In genomic region chr10:97567891-97568290, GRCh38 we compare ENCODE assay signal across 26 cellular contexts. TPM values are rescaled to one million over a fixed set of nuclear protein-coding genes. Genes with fewer than 3 reads are reported as not detected.
"Had no signal": no experiment of that assay in that cellular context is flagged by ENCODE, and none has a peak within 500 bp of the region (broad histone marks: within the 10 kb centered on the region; RNA-seq: fewer than 3 reads in every experiment).

No MANE protein-coding gene starts in this region.

- DNase-seq: cerebellar nuclear complex; dorsolateral prefrontal cortex; effector CD8-positive, alpha-beta T cell; endodermal cell; foreskin keratinocyte; glutamatergic neuron; heart right ventricle; hippocampal formation; left ventricle myocardium superior; natural killer cell; right cardiac atrium; sigmoid colon; stimulated activated CD4-positive, alpha-beta T cell treated with anti-CD3 and anti-CD28 coated beads, Interleukin-4, amount 100 ng/mL, for 4 hours; stimulated activated naive CD8-positive, alpha-beta T cell treated with anti-CD3 and anti-CD28 coated beads, Interleukin-15, Interleukin-2, amounts not matched to agents 100 U/mL and 50 U/mL, for 24 hours; substantia nigra; testis; tibial artery; upper lobe of left lung; uterus had no signal

- H3K9me3 ChIP-seq: heart right ventricle, psoas muscle, sigmoid colon, testis, tibial artery, upper lobe of left lung, uterus had no signal

- H3K4me3 ChIP-seq: dorsolateral prefrontal cortex, heart right ventricle, lung, psoas muscle, sigmoid colon, testis, tibial artery, upper lobe of left lung, uterus had no signal

- H3K27ac ChIP-seq: dorsolateral prefrontal cortex, epithelial cell of prostate, foreskin keratinocyte, heart right ventricle, psoas muscle, sigmoid colon, testis, tibial artery, upper lobe of left lung, uterus had no signal

- H3K27me3 ChIP-seq: dorsolateral prefrontal cortex, foreskin keratinocyte, heart right ventricle, sigmoid colon, testis, tibial artery, upper lobe of left lung, uterus had no signal

- ATAC-seq: esophagus mucosa; foreskin keratinocyte; heart right ventricle; left ventricle myocardium superior; natural killer cell; psoas muscle; right cardiac atrium; stimulated activated memory B cell treated with anti-CD40 and anti-IgM and Interleukin-4, amounts not matched to agents 10 μg/mL and 1 μg/mL and 100 μg/mL, for 72 hours; stimulated activated naive CD8-positive, alpha-beta T cell treated with anti-CD3 and anti-CD28 coated beads, Interleukin-15, Interleukin-2, amounts not matched to agents 100 U/mL and 50 U/mL, for 24 hours had no signal

- H3K4me1 ChIP-seq: uterus had no signal

- H3K36me3 ChIP-seq: uterus had no signal

RNA-seq across cellular contexts. Expression of gene ANKRD2, which starts 4.7 kb away (rescaled TPM):
- total RNA-seq: endodermal cell, mononuclear cell, natural killer cell, osteocyte had no signal

RNA-seq across cellular contexts. Expression of gene HOGA1, which starts 16.3 kb away (rescaled TPM):
- total RNA-seq: mononuclear cell, natural killer cell, osteocyte had no signal

RNA-seq across cellular contexts. Expression of gene C10orf62, which starts 21.6 kb away (rescaled TPM):
- total RNA-seq: endodermal cell, foreskin keratinocyte, mononuclear cell, osteocyte, sigmoid colon, uterus had no signal
